ENCODE assay signal across 24 cellular contexts in genomic region chrX:22163306-22163705, GRCh38.
"Had no signal": no experiment of that assay in that cellular context is flagged by ENCODE, and none has a peak within 500 bp of the region (broad histone marks: within the 10 kb centered on the region; RNA-seq: fewer than 3 reads in every experiment).

No MANE protein-coding gene starts in this region.

- H3K9me3 ChIP-seq: adrenal gland, body of pancreas, left lung, lower lobe of right lung, spleen, suprapubic skin, tibial artery, upper lobe of right lung had no signal

- H3K9me3 Mint-ChIP-seq: activated naive CD4-positive, alpha-beta T cell treated with anti-CD3 and anti-CD28 coated beads for 36 hours; activated naive CD8-positive, alpha-beta T cell treated with anti-CD3 and anti-CD28 coated beads for 36 hours; neural progenitor cell had no signal

- H3K4me3 ChIP-seq: adrenal gland, body of pancreas, left lung, lower lobe of right lung, neural progenitor cell, spleen, suprapubic skin, tibial artery, upper lobe of right lung had no signal

- H3K27me3 ChIP-seq: adrenal gland, body of pancreas, left lung, neural progenitor cell, suprapubic skin, tibial artery, upper lobe of right lung had no signal

- H3K36me3 ChIP-seq: adrenal gland, left lung, lower lobe of right lung, neural progenitor cell, spleen, suprapubic skin, tibial artery, upper lobe of right lung, WERI-Rb-1 had no signal

- H3K36me3 Mint-ChIP-seq: naive thymus-derived CD8-positive, alpha-beta T cell; neural progenitor cell had no signal

- H3K4me2 ChIP-seq: neural progenitor cell had no signal

- H3K27ac ChIP-seq: adrenal gland, body of pancreas, left lung, lower lobe of right lung, neural progenitor cell, spleen, suprapubic skin, tibial artery, upper lobe of right lung, WERI-Rb-1 had no signal

- DNase-seq: activated CD4-positive, alpha-beta T cell treated with anti-CD3 and anti-CD28 coated beads for 48 hours; activated CD4-positive, alpha-beta T cell treated with anti-CD3 and anti-CD28 coated beads, Interleukin-2, amount 50 U/mL, for 48 hours; activated CD8-positive, alpha-beta memory T cell treated with anti-CD3 and anti-CD28 coated beads for 24 hours; activated effector memory CD4-positive, alpha-beta T cell treated with anti-CD3 and anti-CD28 coated beads, Interleukin-2, amount 50 U/mL, for 16 hours; activated naive CD4-positive, alpha-beta T cell treated with anti-CD3 and anti-CD28 coated beads for 36 hours; activated naive CD8-positive, alpha-beta T cell treated with anti-CD3 and anti-CD28 coated beads for 36 hours; adrenal gland; aorta; body of pancreas; effector CD8-positive, alpha-beta T cell; left lung; lower lobe of right lung; mesenchymal stem cell; naive thymus-derived CD8-positive, alpha-beta T cell; occipital lobe; right cardiac atrium; spleen; stimulated activated naive CD4-positive, alpha-beta T cell; tibial artery; upper lobe of right lung; WERI-Rb-1 had no signal

- H3K27ac Mint-ChIP-seq: activated naive CD4-positive, alpha-beta T cell treated with anti-CD3 and anti-CD28 coated beads for 36 hours; activated naive CD8-positive, alpha-beta T cell treated with anti-CD3 and anti-CD28 coated beads for 36 hours; naive thymus-derived CD8-positive, alpha-beta T cell; neural progenitor cell had no signal

- H3K9ac ChIP-seq: neural progenitor cell had no signal

- H3K4me3 Mint-ChIP-seq: activated naive CD4-positive, alpha-beta T cell treated with anti-CD3 and anti-CD28 coated beads for 36 hours; activated naive CD8-positive, alpha-beta T cell treated with anti-CD3 and anti-CD28 coated beads for 36 hours; naive thymus-derived CD8-positive, alpha-beta T cell; neural progenitor cell had no signal

- H3K4me1 Mint-ChIP-seq: activated naive CD8-positive, alpha-beta T cell treated with anti-CD3 and anti-CD28 coated beads for 36 hours; naive thymus-derived CD8-positive, alpha-beta T cell had no signal

- H3K4me1 ChIP-seq: adrenal gland, body of pancreas, left lung, lower lobe of right lung, neural progenitor cell, spleen, suprapubic skin, tibial artery, upper lobe of right lung had no signal

- H3K27me3 Mint-ChIP-seq: activated naive CD8-positive, alpha-beta T cell treated with anti-CD3 and anti-CD28 coated beads for 36 hours had no signal

- H2AFZ ChIP-seq: neural progenitor cell had no signal

- ATAC-seq: activated CD4-positive, CD25-positive, alpha-beta regulatory T cell treated with anti-CD3 and anti-CD28 coated beads, Interleukin-2, amount 50 U/mL, for 24 hours; body of pancreas; left lung; lower lobe of right lung; naive thymus-derived CD8-positive, alpha-beta T cell; right cardiac atrium; upper lobe of right lung had no signal
